9 cellular contexts compared by ENCODE assay signal in genomic region chr17:80453980-80454556, GRCh38. TPM values are rescaled to one million over a fixed set of nuclear protein-coding genes. Genes with fewer than 3 reads are reported as not detected.
DNase-seq lines count a peak whose midpoint lies in the region; ATAC-seq, FAIRE-seq and TF ChIP-seq lines count a peak whose summit lies in the region.
"Had no signal": no experiment of that assay in that cellular context is flagged by ENCODE, and none has a peak within 500 bp of the region (broad histone marks: within the 10 kb centered on the region; RNA-seq: fewer than 3 reads in every experiment).

No MANE protein-coding gene starts in this region.

- peaks cover 16% of the 10 kb centered on the region for H3K27me3 Mint-ChIP-seq in T-helper 17 cell

- H3K36me3 Mint-ChIP-seq in T-helper 17 cell (ENCODE audit: low read depth), result peaks cover 2% of the 10 kb centered on the region

- no peak for FAIRE-seq in small intestine (lab: Jason Lieb, UNC)
- FAIRE-seq: A204.1 had no signal

- TF ChIP-seq POLR2A in gastroesophageal sphincter (IDR thresholded peaks at IDR 0.05), result no peak

- H3K27ac ChIP-seq in gastroesophageal sphincter (peak overlapping the region; percentile 98 to 100 (median 98)), small intestine (ENCODE audit: low read depth in 1 of 2, low read length in 1 of 2) (peak overlapping the region; percentile 91 to 99)

- peaks cover 3 to 58% (median 12%) of the 10 kb centered on the region in 3 donors for H3K4me1 ChIP-seq in gastroesophageal sphincter
- H3K4me1 ChIP-seq in small intestine (ENCODE audit: control insufficient read depth in 2 of 2, insufficient read depth in 1 of 2, low read depth in 1 of 2, low read length in 1 of 2), result peaks cover 0 to 6% of the 10 kb centered on the region in 2 donors

- peak overlapping the region; percentile 75 for H3K27ac Mint-ChIP-seq in T-helper 17 cell

- H3K4me3 ChIP-seq in gastroesophageal sphincter (peak overlapping the region; percentile 78 to 90), small intestine (ENCODE audit: low read depth in 1 of 2, low read length in 2 of 2) (peak overlapping the region; percentile 65 to 80)

- TF ChIP-seq CTCF in gastroesophageal sphincter (IDR thresholded peaks at IDR 0.05), result no peak

- H3K27me3 ChIP-seq in gastroesophageal sphincter, result no peaks in the 10 kb centered on the region
- H3K27me3 ChIP-seq in small intestine (ENCODE audit: control insufficient read depth in 2 of 2, insufficient read depth in 2 of 2, low read length in 2 of 2), result peaks cover 0 to 3% of the 10 kb centered on the region in 2 donors

- ATAC-seq in T-helper 17 cell (no peak), gastroesophageal sphincter (peak; percentile 24), HG03460 (IDR thresholded peaks at IDR 0.05; ENCODE audit: unreplicated experiment) (no peak)

- TF ChIP-seq EP300 in gastroesophageal sphincter (IDR thresholded peaks at IDR 0.05), result no peak

- H3K36me3 ChIP-seq in gastroesophageal sphincter (no peaks in the 10 kb centered on the region), small intestine (ENCODE audit: control insufficient read depth in 2 of 2, insufficient read depth in 2 of 2, low read length in 2 of 2) (no peaks in the 10 kb centered on the region)

- peak overlapping the region; percentile 94 for H3K4me3 Mint-ChIP-seq in T-helper 17 cell

- DNase-seq in DMS 273 (lab: John Stamatoyannopoulos, UW; ENCODE audit: unreplicated experiment), result peak; percentile 56
- no peak for DNase-seq in DMS 273 treated with DMSO at 0.1 percent for 48 hours (lab: John Stamatoyannopoulos, UW)
- no peak for DNase-seq in T-helper 17 cell
- no peak for DNase-seq in small intestine
- no peak for DNase-seq in GF-D8 (lab: John Stamatoyannopoulos, UW)
- no peak for DNase-seq in COLO829 (ENCODE audit: low spot score)

- H3K9me3 ChIP-seq in T-helper 17 cell (ENCODE audit: control insufficient read depth, low read length, poor library complexity, severe bottlenecking) (no peaks in the 10 kb centered on the region), gastroesophageal sphincter (no peaks in the 10 kb centered on the region), small intestine (ENCODE audit: control insufficient read depth, low read depth) (no peaks in the 10 kb centered on the region)

- 46 to 49% methylated on average over 8 to 16 of the region's 37 CpGs for WGBS in gastroesophageal sphincter (ENCODE audit: low coverage in 1 of 2), 2 donors
- 19 to 29% (median 27%) methylated on average over 30 to 37 of the region's 37 CpGs for WGBS in small intestine, 3 donors

- peaks cover 14% of the 10 kb centered on the region for H3K4me1 Mint-ChIP-seq in T-helper 17 cell

RNA-seq across cellular contexts. Expression of gene NPTX1, which starts 22.3 kb away (rescaled TPM):
- under 1 TPM; 0.07 to 0.99 TPM for total RNA-seq in T-helper 17 cell
- total RNA-seq in gastroesophageal sphincter, result 1 to 10 TPM; 1.2 to 6.3 (median 3.8) TPM
- polyA plus RNA-seq in small intestine, result under 1 TPM in 1 of 3 donors, not detected in 2; 0.39 TPM

RNA-seq across cellular contexts. Expression of gene ENDOV, which starts 39.1 kb away (rescaled TPM):
- 10 to 100 TPM; 14.1 to 24.5 TPM for total RNA-seq in T-helper 17 cell
- 10 to 100 TPM; 12.4 to 17.7 (median 15.4) TPM for total RNA-seq in gastroesophageal sphincter
- 10 to 100 TPM; 13.6 to 39.6 (median 33.2) TPM for polyA plus RNA-seq in small intestine
